Comparison of ENCODE assay signal across 28 cellular contexts in genomic region chr14:89775161-89775560, GRCh38.
"Had no signal": no experiment of that assay in that cellular context is flagged by ENCODE, and none has a peak within 500 bp of the region (broad histone marks: within the 10 kb centered on the region; RNA-seq: fewer than 3 reads in every experiment).

No MANE protein-coding gene starts in this region.

- FAIRE-seq: bronchial epithelial cell, endometrium, TTC549 had no signal

- H3K27ac ChIP-seq: heart left ventricle, left ventricle myocardium inferior, parathyroid adenoma, right atrium auricular region, stomach, thyroid gland, upper lobe of left lung, vagina, VCaP had no signal

- H3K9me3 ChIP-seq: heart left ventricle, left ventricle myocardium inferior, right atrium auricular region, stomach, thyroid gland, upper lobe of left lung, vagina had no signal

- H2AFZ ChIP-seq: parathyroid adenoma had no signal

- H3K27ac Mint-ChIP-seq: activated naive CD8-positive, alpha-beta T cell; dendritic cell treated with granulocyte-macrophage colony-stimulating factor and Interleukin-4, amounts not matched to agents 40 ng/mL and 50 ng/mL, for 4 days; nephron; stimulated activated naive B cell treated with anti-CD40 and anti-IgM and Interleukin-4, amounts not matched to agents 10 μg/mL and 1 μg/mL and 100 μg/mL, for 72 hours had no signal

- H3K36me3 ChIP-seq: heart left ventricle, left ventricle myocardium inferior, right atrium auricular region, stomach, thyroid gland, upper lobe of left lung, vagina had no signal

- H3K4me3 ChIP-seq: heart left ventricle, left ventricle myocardium inferior, lung, right atrium auricular region, stomach, thyroid gland, upper lobe of left lung, vagina had no signal

- ATAC-seq: stimulated activated naive B cell treated with anti-CD40 and anti-IgM and Interleukin-4, amounts not matched to agents 10 μg/mL and 1 μg/mL and 100 μg/mL, for 72 hours had no signal

- H3K4me1 ChIP-seq: parathyroid adenoma, right atrium auricular region, thyroid gland, vagina had no signal

- H3K27me3 Mint-ChIP-seq: activated naive CD8-positive, alpha-beta T cell; central memory CD8-positive, alpha-beta T cell had no signal

- H3K36me3 Mint-ChIP-seq: activated naive CD8-positive, alpha-beta T cell had no signal

- H3K79me2 ChIP-seq: parathyroid adenoma had no signal

- H3K4me3 Mint-ChIP-seq: activated naive CD8-positive, alpha-beta T cell; central memory CD8-positive, alpha-beta T cell; dendritic cell treated with granulocyte-macrophage colony-stimulating factor and Interleukin-4, amounts not matched to agents 40 ng/mL and 50 ng/mL, for 4 days; nephron; stimulated activated naive B cell treated with anti-CD40 and anti-IgM and Interleukin-4, amounts not matched to agents 10 μg/mL and 1 μg/mL and 100 μg/mL, for 72 hours had no signal

- DNase-seq: activated CD4-positive, alpha-beta T cell treated with anti-CD3 and anti-CD28 coated beads for 4 hours; activated CD4-positive, alpha-beta T cell treated with anti-CD3 and anti-CD28 coated beads, Interleukin-2, amount 50 U/mL, for 4 hours; activated effector memory CD4-positive, alpha-beta T cell treated with Interleukin-2 at 50 U/mL for 16 hours; activated naive CD4-positive, alpha-beta T cell treated with Interleukin-2 at 50 U/mL for 16 hours; activated T-cell treated with anti-CD3 and anti-CD28 coated beads for 4 hours; anterior cingulate cortex; effector CD4-positive, alpha-beta T cell; heart left ventricle; islet precursor cell; left ventricle myocardium inferior; stimulated activated CD4-positive, alpha-beta T cell treated with anti-CD3 and anti-CD28 coated beads, Interleukin-15, amount 100 ng/mL, for 24 hours; stimulated activated CD4-positive, alpha-beta T cell treated with anti-CD3 and anti-CD28 coated beads, Interleukin-2, amount 100 ng/mL, for 24 hours; stimulated activated naive B cell treated with anti-CD40 and anti-IgM and Interleukin-4, amounts not matched to agents 10 μg/mL and 1 μg/mL and 100 μg/mL, for 72 hours; stomach; thyroid gland; upper lobe of left lung had no signal

- H3K9ac ChIP-seq: parathyroid adenoma had no signal

- H3K27me3 ChIP-seq: heart left ventricle, right atrium auricular region, stomach, thyroid gland, upper lobe of left lung, vagina had no signal

- H3K9me3 Mint-ChIP-seq: central memory CD8-positive, alpha-beta T cell; dendritic cell treated with granulocyte-macrophage colony-stimulating factor and Interleukin-4, amounts not matched to agents 40 ng/mL and 50 ng/mL, for 4 days; nephron; stimulated activated naive B cell treated with anti-CD40 and anti-IgM and Interleukin-4, amounts not matched to agents 10 μg/mL and 1 μg/mL and 100 μg/mL, for 72 hours had no signal
